15 cellular contexts compared by ENCODE assay signal in genomic region chr17:50658602-50659001, GRCh38. TPM values are rescaled to one million over a fixed set of nuclear protein-coding genes. Genes with fewer than 3 reads are reported as not detected.
DNase-seq lines count a peak whose midpoint lies in the region; ATAC-seq and TF ChIP-seq lines count a peak whose summit lies in the region.
"Had no signal": no experiment of that assay in that cellular context is flagged by ENCODE, and none has a peak within 500 bp of the region (broad histone marks: within the 10 kb centered on the region; RNA-seq: fewer than 3 reads in every experiment).

No MANE protein-coding gene starts in this region.

- H3K18ac ChIP-seq in neuronal stem cell (ENCODE audit: low read length): peak overlapping the region; percentile 82

- H3K36me3 Mint-ChIP-seq in HFFc6 (ENCODE audit: low read depth): peaks cover 9% of the 10 kb centered on the region; the same call in 1 of the 2 replicates
- no peaks in the 10 kb centered on the region for H3K36me3 Mint-ChIP-seq in CD8-positive, alpha-beta T cell

- H2BK120ac ChIP-seq in neuronal stem cell (ENCODE audit: low read depth, low read length): no peak overlapping the region

- H3K9ac ChIP-seq in neuronal stem cell (ENCODE audit: low read depth, low read length, poor library complexity): no peak overlapping the region

- H3K4me3 ChIP-seq in adrenal gland (no peak overlapping the region), neuronal stem cell (ENCODE audit: low read length in 2 of 2) (no peak overlapping the region)
- H3K4me3 ChIP-seq in CD8-positive, alpha-beta T cell (ENCODE audit: low read depth, low read length): no peak overlapping the region

- intact Hi-C loops in adrenal gland (cut with DNase I): no loop called here
- intact Hi-C loops in CD8-positive, alpha-beta T cell (cut with DNase I, micrococcal nuclease): no loop called here

- no peak overlapping the region for H4K8ac ChIP-seq in neuronal stem cell (ENCODE audit: low read depth, low read length)

- H3K4me1 ChIP-seq in adrenal gland (replicated peaks in 1 of 2) (peaks cover 46 to 51% of the 10 kb centered on the region in 2 donors), neuronal stem cell (ENCODE audit: control insufficient read depth in 2 of 2, insufficient read depth in 1 of 2, low read depth in 1 of 2, low read length in 2 of 2) (peaks cover 3 to 10% of the 10 kb centered on the region in 2 donors)
- H3K4me1 ChIP-seq in CD8-positive, alpha-beta T cell (ENCODE audit: insufficient read depth, low read length): no peaks in the 10 kb centered on the region

- no peaks in the 10 kb centered on the region for H3K27me3 ChIP-seq in adrenal gland
- H3K27me3 ChIP-seq in neuronal stem cell (ENCODE audit: control insufficient read depth in 3 of 3, insufficient read depth in 3 of 3, low read depth in 1 of 3, low read length in 3 of 3): peaks cover 0 to 17% (median 0%) of the 10 kb centered on the region in 3 experiments
- H3K27me3 ChIP-seq in CD8-positive, alpha-beta T cell (ENCODE audit: insufficient read depth, low read length): no peaks in the 10 kb centered on the region

- H2BK15ac ChIP-seq in neuronal stem cell (ENCODE audit: low read length): no peak overlapping the region

- H3K27me3 Mint-ChIP-seq in HFFc6 (ENCODE audit: insufficient read depth): peaks cover 3% of the 10 kb centered on the region; the same call in 1 of the 2 replicates
- H3K27me3 Mint-ChIP-seq in CD8-positive, alpha-beta T cell (ENCODE audit: low read depth): peaks cover 2% of the 10 kb centered on the region

- H3K27ac Mint-ChIP-seq in HFFc6: peak overlapping the region; percentile 62
- no peak overlapping the region for H3K27ac Mint-ChIP-seq in CD8-positive, alpha-beta T cell

- no peak overlapping the region for H3K4ac ChIP-seq in neuronal stem cell (ENCODE audit: low read length)

- WGBS in adrenal gland, 4 donors: 20 to 59% (median 56%) methylated on average over 1 to 7 of the region's 7 CpGs
- no CpG with 5 or more reads among the region's 7 CpGs for WGBS in neuronal stem cell (ENCODE audit: extremely low coverage in 2 of 2, insufficient read length in 2 of 2, insufficient replicate concordance in 1 of 2), 2 donors

- DNase-seq in AG20443 (ENCODE audit: low spot score) (peak; percentile 30), HFFc6 (no peak), adrenal gland (peak in 4 of 7 donors; percentile 55 to 79 (median 68)), neuronal stem cell (ENCODE audit: low spot score) (no peak)
- DNase-seq in CD8-positive, alpha-beta T cell: no peak
- DNase-seq: C1 segment of cervical spinal cord, DMS153, EL, KG1, NCI-H1092 treated with DMSO at 0.1 percent for 48 hours, NCI-H1694, NCI-H446 had no signal

- H2BK12ac ChIP-seq in neuronal stem cell (ENCODE audit: low read length): no peak overlapping the region

- no peak overlapping the region for H4K91ac ChIP-seq in neuronal stem cell (ENCODE audit: low read depth, low read length, poor library complexity)

- no peak overlapping the region for H3K23ac ChIP-seq in neuronal stem cell (ENCODE audit: low read depth, low read length, poor library complexity)

- peak overlapping the region; percentile 63 for H2AK5ac ChIP-seq in neuronal stem cell (ENCODE audit: low read depth, low read length)

- H3K4me1 Mint-ChIP-seq in HFFc6 (ENCODE audit: low read depth): peaks cover 50% of the 10 kb centered on the region
- peaks cover 3% of the 10 kb centered on the region for H3K4me1 Mint-ChIP-seq in CD8-positive, alpha-beta T cell (ENCODE audit: low read depth)

- POLR2A ChIA-PET in CD8-positive, alpha-beta T cell (lab: Charles Lee): no interaction called here

- H3K9me3 ChIP-seq in adrenal gland (replicated peaks in 1 of 3) (no peaks in the 10 kb centered on the region), neuronal stem cell (replicated peaks in 1 of 2; ENCODE audit: control insufficient read depth in 2 of 2, insufficient read depth in 1 of 2, low read depth in 1 of 2, low read length in 2 of 2) (no peaks in the 10 kb centered on the region)
- H3K9me3 ChIP-seq in CD8-positive, alpha-beta T cell (ENCODE audit: low read length): no peaks in the 10 kb centered on the region

- H3K27ac ChIP-seq in adrenal gland: peak overlapping the region in 4 of 5 donors; percentile 28 to 96 (median 78)
- H3K27ac ChIP-seq in neuronal stem cell (replicated peaks; ENCODE audit: low read length): no peak overlapping the region
- no peak overlapping the region for H3K27ac ChIP-seq in CD8-positive, alpha-beta T cell (ENCODE audit: low read depth, low read length)

- H3K4me2 ChIP-seq in neuronal stem cell (ENCODE audit: insufficient read depth, low read length, poor library complexity, severe bottlenecking): no peak overlapping the region

- peak overlapping the region; percentile 95 for H3K14ac ChIP-seq in neuronal stem cell (ENCODE audit: low read length)

- CTCF ChIA-PET in CD8-positive, alpha-beta T cell (lab: Charles Lee): no interaction called here

- H3K36me3 ChIP-seq in adrenal gland (replicated peaks in 1 of 2): no peaks in the 10 kb centered on the region
- H3K36me3 ChIP-seq in neuronal stem cell (replicated peaks in 1 of 2; ENCODE audit: control insufficient read depth in 2 of 2, insufficient read depth in 2 of 2, low read length in 2 of 2): no peaks in the 10 kb centered on the region
- H3K36me3 ChIP-seq in CD8-positive, alpha-beta T cell (ENCODE audit: insufficient read depth, low read length): no peaks in the 10 kb centered on the region

- no peaks in the 10 kb centered on the region for H3K79me1 ChIP-seq in neuronal stem cell (ENCODE audit: low read depth, low read length)

- TF ChIP-seq CTCF in HFFc6 (IDR thresholded peaks at IDR 0.05): no peak
- no peak for TF ChIP-seq CTCF in adrenal gland (IDR thresholded peaks at IDR 0.05)
- no peak for TF ChIP-seq CTCF in CD8-positive, alpha-beta T cell (IDR thresholded peaks at IDR 0.05)

- ATAC-seq in HG02938 (IDR thresholded peaks at IDR 0.05; ENCODE audit: unreplicated experiment) (no peak), HG02885 (IDR thresholded peaks at IDR 0.05; ENCODE audit: poor library complexity, unreplicated experiment) (no peak), GM18867 (IDR thresholded peaks at IDR 0.05; ENCODE audit: unreplicated experiment) (no peak)
- no peak for ATAC-seq in CD8-positive, alpha-beta T cell

- no peak for TF ChIP-seq POLR2A in adrenal gland (IDR thresholded peaks at IDR 0.05)

- H2BK5ac ChIP-seq in neuronal stem cell (ENCODE audit: low read length): peak overlapping the region; percentile 82

- no peaks in the 10 kb centered on the region for H3K9me3 Mint-ChIP-seq in HFFc6
- H3K9me3 Mint-ChIP-seq in CD8-positive, alpha-beta T cell: no peaks in the 10 kb centered on the region

- no peak overlapping the region for H2AFZ ChIP-seq in neuronal stem cell (ENCODE audit: low read length)

- H3K4me3 Mint-ChIP-seq in HFFc6: no peak overlapping the region
- H3K4me3 Mint-ChIP-seq in CD8-positive, alpha-beta T cell: no peak overlapping the region

RNA-seq across cellular contexts. Expression of gene ABCC3, which starts 23.9 kb away (rescaled TPM):
- total RNA-seq in HFFc6 (2021; fragmentation: NEBNext Ultra II Directional; extraction: Animal tissue kit (Norgen Biotek cat#: 25700)): 10 to 100 TPM; 18.4 to 23.6 (median 21.3) TPM
- 100 to 1,000 TPM; 195 to 422 (median 262) TPM for total RNA-seq in adrenal gland
- polyA plus RNA-seq in adrenal gland: 100 to 1,000 TPM; 164 to 448 (median 414) TPM
- 0.26 TPM for polyA plus RNA-seq in neuronal stem cell (2013, experiment 1 of 2)
- 0.22 TPM for polyA plus RNA-seq in neuronal stem cell (2013, experiment 2 of 2)
- not detected for total RNA-seq in CD8-positive, alpha-beta T cell

RNA-seq across cellular contexts. Expression of gene ANKRD40, which starts 49.1 kb away (rescaled TPM):
- total RNA-seq in HFFc6 (2021; fragmentation: NEBNext Ultra II Directional; extraction: Animal tissue kit (Norgen Biotek cat#: 25700)): 10 to 100 TPM; 43.1 to 48.4 (median 46.6) TPM
- 10 to 100 TPM; 24.8 to 46.4 (median 41.5) TPM for total RNA-seq in adrenal gland
- 10 to 100 TPM; 14.9 to 37.0 (median 18.7) TPM for polyA plus RNA-seq in adrenal gland
- polyA plus RNA-seq in neuronal stem cell (2013, experiment 1 of 2): 45.4 TPM
- 45.9 TPM for polyA plus RNA-seq in neuronal stem cell (2013, experiment 2 of 2)
- 10 to 100 TPM; 23.1 to 24.7 TPM for total RNA-seq in CD8-positive, alpha-beta T cell

Comparison
In these comparisons a context has a peak if more than half of its experiments do, and no peak if none do; other contexts are left out.
1. DNase-seq: peak in AG20443 (single experiment) and adrenal gland (4 of 7); none in HFFc6 (single experiment), neuronal stem cell (single experiment) and CD8-positive, alpha-beta T cell (0 of 7).
2. H3K27ac ChIP-seq: peak in adrenal gland (4 of 5); none in neuronal stem cell (single experiment) and CD8-positive, alpha-beta T cell (single experiment).
3. RNA of gene ABCC3, which starts 23.9 kb away (total RNA-seq): 195 to 422 TPM in adrenal gland and 18.4 to 23.6 TPM in HFFc6; not detected in CD8-positive, alpha-beta T cell; every median in the first group is over 10 times any median in the second.